Comparison of ENCODE assay signal across 1 cellular context in the genomic region with DNA sequence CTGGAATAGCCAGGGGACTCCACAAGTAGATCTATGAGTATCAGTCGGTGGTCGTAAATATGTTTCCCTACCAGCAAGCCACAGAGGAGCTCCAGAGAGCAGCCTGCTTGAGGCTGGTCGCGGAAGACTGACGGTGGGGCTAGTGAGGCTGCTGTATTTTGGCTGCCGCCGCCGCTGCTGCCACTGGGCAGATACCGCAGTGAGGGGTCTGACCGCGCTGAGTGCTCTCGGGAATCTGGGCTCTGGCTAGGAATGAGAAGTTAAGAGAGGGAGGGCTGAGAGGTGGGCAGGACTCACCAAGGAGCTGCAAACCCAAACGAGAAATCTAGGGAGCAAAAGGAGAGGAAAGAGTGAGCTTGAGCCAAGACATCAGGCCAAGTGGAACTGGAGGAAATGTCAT.
TF ChIP-seq lines count a peak whose summit lies in the region.

EXOC1L (plus strand) TSS at position 157 of the 400 bp plus-strand sequence; CDS start at position 394, 237 bp downstream.

TF ChIP-seq in H1, 55 proteins besides CTCF, POLR2A, EP300 and RAD21 (continued from another document):
- TF ChIP-seq TAF7 (optimal IDR thresholded peaks at IDR 0.05; ENCODE audit: borderline replicate concordance, low read depth, low read length) (peak; percentile 78), MAFK (IDR thresholded peaks at IDR 0.05; ENCODE audit: low read depth, low read length) (no peak), TBP (IDR thresholded peaks at IDR 0.05; ENCODE audit: low read depth, low read length) (peak; percentile 84), TEAD4 (IDR thresholded peaks at IDR 0.05; ENCODE audit: low read depth, low read length) (no peak), RFX5 (IDR thresholded peaks at IDR 0.05; ENCODE audit: borderline replicate concordance, low read depth, low read length) (no peak), HDAC6 (IDR thresholded peaks at IDR 0.05; ENCODE audit: low read depth, low read length) (no peak), JUND (IDR thresholded peaks at IDR 0.05; ENCODE audit: low read length) (no peak), GTF2F1 (IDR thresholded peaks at IDR 0.05; ENCODE audit: borderline replicate concordance, low read depth, low read length) (no peak), BACH1 (IDR thresholded peaks at IDR 0.05; ENCODE audit: low read length) (no peak), JUN (IDR thresholded peaks at IDR 0.05; ENCODE audit: low read depth, low read length) (no peak), CTBP2 (IDR thresholded peaks at IDR 0.05; ENCODE audit: borderline replicate concordance, insufficient read depth, insufficient read length, low read length) (no peak), CBX5 (IDR thresholded peaks at IDR 0.05; ENCODE audit: low read depth, low read length) (no peak), ASH2L (IDR thresholded peaks at IDR 0.05; ENCODE audit: low read length) (peak; percentile 60), CHD2 (IDR thresholded peaks at IDR 0.05; ENCODE audit: low read length) (no peak), CREB1 (IDR thresholded peaks at IDR 0.05) (peak; percentile 88), NANOG (IDR thresholded peaks at IDR 0.05; ENCODE audit: insufficient read depth, low read depth, low read length, poor library complexity, severe bottlenecking) (peak; percentile 33), RBBP5 (IDR thresholded peaks at IDR 0.05; ENCODE audit: borderline replicate concordance, low read depth, low read length) (no peak), YY1 (IDR thresholded peaks at IDR 0.05; ENCODE audit: low read depth, low read length) (0 out of 2 replicates have a peak, but pooled peaks have one; percentile 23), TCF12 (IDR thresholded peaks at IDR 0.05; ENCODE audit: low read depth, low read length) (no peak), CBX8 (IDR thresholded peaks at IDR 0.05; ENCODE audit: borderline replicate concordance, low read depth, low read length) (no peak), SP4 (IDR thresholded peaks at IDR 0.05; ENCODE audit: low read length) (no peak), SIN3A (conservative IDR thresholded peaks at IDR 0.05 in 1 of 2, IDR thresholded peaks at IDR 0.05 in 1 of 2; ENCODE audit: low read depth in 1 of 2, low read length in 2 of 2) (no peak), TAF1 (IDR thresholded peaks at IDR 0.05; ENCODE audit: low read depth, low read length) (peak; percentile 90), SIX5 (IDR thresholded peaks at IDR 0.05; ENCODE audit: low read depth, low read length) (no peak), USF2 (IDR thresholded peaks at IDR 0.05; ENCODE audit: low read length) (no peak), POLR2AphosphoS5 (IDR thresholded peaks at IDR 0.05; ENCODE audit: low read depth, low read length) (peak; percentile 72), SIRT6 (IDR thresholded peaks at IDR 0.05; ENCODE audit: low read length) (no peak), MAX (IDR thresholded peaks at IDR 0.05) (0 out of 2 replicates have a peak, but pooled peaks have one; percentile 27), SRF (IDR thresholded peaks at IDR 0.05; ENCODE audit: low read depth, low read length) (0 out of 2 replicates have a peak, but pooled peaks have one; percentile 15)
- TF ChIP-seq, protein P1, sequence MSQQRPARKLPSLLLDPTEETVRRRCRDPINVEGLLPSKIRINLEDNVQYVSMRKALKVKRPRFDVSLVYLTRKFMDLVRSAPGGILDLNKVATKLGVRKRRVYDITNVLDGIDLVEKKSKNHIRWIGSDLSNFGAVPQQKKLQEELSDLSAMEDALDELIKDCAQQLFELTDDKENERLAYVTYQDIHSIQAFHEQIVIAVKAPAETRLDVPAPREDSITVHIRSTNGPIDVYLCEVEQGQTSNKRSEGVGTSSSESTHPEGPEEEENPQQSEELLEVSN (IDR thresholded peaks at IDR 0.05): no peak
TF ChIP-seq in H1: peak in this region for 10.
